ENCODE assay signal across 11 cellular contexts in the genomic region with DNA sequence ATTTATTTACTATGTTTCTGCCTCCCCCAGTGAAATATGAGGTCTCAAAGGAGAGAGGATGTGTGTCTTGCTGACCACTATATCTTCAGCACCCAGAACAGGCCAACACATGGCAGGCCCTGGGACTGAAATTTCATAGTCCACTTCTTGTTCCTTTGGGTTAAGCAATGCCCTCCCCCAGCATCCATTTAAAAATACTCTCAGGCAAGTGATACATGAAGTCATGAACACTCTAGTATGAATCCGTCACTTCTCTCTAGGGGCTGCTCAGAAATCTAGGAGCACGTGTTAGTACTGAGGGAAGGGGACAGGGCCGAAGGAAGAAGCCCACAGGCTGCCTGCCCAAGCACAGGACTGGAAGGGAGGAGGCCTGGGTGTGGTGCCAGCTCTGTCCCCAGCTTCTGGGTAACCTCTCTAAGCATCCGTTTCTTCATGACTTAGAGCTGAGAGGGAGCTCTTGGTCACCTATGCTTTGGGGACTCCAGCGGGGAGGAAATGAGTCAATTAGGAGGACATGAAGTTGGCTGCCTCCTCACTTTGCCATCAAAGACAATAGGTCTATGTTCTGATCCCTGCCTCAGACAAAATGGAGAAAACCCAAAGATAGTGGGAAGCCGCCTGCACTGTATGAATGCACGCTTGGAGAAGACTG.
DNase-seq lines count a peak whose midpoint lies in the region; ATAC-seq and TF ChIP-seq lines count a peak whose summit lies in the region.
"Had no signal": no experiment of that assay in that cellular context is flagged by ENCODE, and none has a peak within 500 bp of the region (broad histone marks: within the 10 kb centered on the region; RNA-seq: fewer than 3 reads in every experiment).

No MANE protein-coding gene starts in this region.

- TF ChIP-seq POLR2A in gastroesophageal sphincter (IDR thresholded peaks at IDR 0.05) (no peak), gastrocnemius medialis (IDR thresholded peaks at IDR 0.05) (peak in 1 of 2 donors; percentile 25)

- H3K4me1 ChIP-seq in gastroesophageal sphincter = peaks cover 0 to 64% (median 8%) of the 10 kb centered on the region in 3 donors
- H3K4me1 ChIP-seq in gastrocnemius medialis = peaks cover 39 to 44% of the 10 kb centered on the region in 2 donors
- H3K4me1 ChIP-seq in lower lobe of right lung = no peaks in the 10 kb centered on the region
- H3K4me1 ChIP-seq: Caco-2 had no signal

- no peak overlapping the region for H3K4me3 ChIP-seq in gastroesophageal sphincter
- H3K4me3 ChIP-seq in gastrocnemius medialis = no peak overlapping the region
- no peak overlapping the region for H3K4me3 ChIP-seq in lower lobe of right lung

- no peak for TF ChIP-seq EP300 in gastroesophageal sphincter (IDR thresholded peaks at IDR 0.05)

- DNase-seq in M059J (ENCODE audit: low read depth) (peak; percentile 44), gastrocnemius medialis (peak; percentile 53 to 68), lower lobe of right lung (no peak)
- no peak for DNase-seq in stimulated activated naive CD4-positive, alpha-beta T cell (lab: John Stamatoyannopoulos, UW)
- DNase-seq: Caco-2; CD8-positive, alpha-beta memory T cell; DND-41; GDM1; HCEC 1CT had no signal

- H3K27me3 ChIP-seq in gastroesophageal sphincter = no peaks in the 10 kb centered on the region
- no peaks in the 10 kb centered on the region for H3K27me3 ChIP-seq in gastrocnemius medialis
- H3K27me3 ChIP-seq in lower lobe of right lung (ENCODE audit: low read depth) = no peaks in the 10 kb centered on the region

- intact Hi-C loops in gastrocnemius medialis (cut with DNase I; ENCODE audit: low total_unique reads) (no loop called here), lower lobe of right lung (cut with DNase I) (no loop called here)

- TF ChIP-seq CTCF in gastroesophageal sphincter (IDR thresholded peaks at IDR 0.05) = no peak
- no peak for TF ChIP-seq CTCF in gastrocnemius medialis (IDR thresholded peaks at IDR 0.05 in 4 of 5, conservative IDR thresholded peaks at IDR 0.05 in 1 of 5)
- no peak for TF ChIP-seq CTCF in lower lobe of right lung (IDR thresholded peaks at IDR 0.05)

- in situ Hi-C loops in gastrocnemius medialis (cut with MboI; ENCODE audit: low sequenced_read_pairs in 4 of 4) = no loop called here

- no peaks in the 10 kb centered on the region for H3K36me3 ChIP-seq in gastroesophageal sphincter
- no peaks in the 10 kb centered on the region for H3K36me3 ChIP-seq in gastrocnemius medialis
- no peaks in the 10 kb centered on the region for H3K36me3 ChIP-seq in lower lobe of right lung

- H3K9me3 ChIP-seq in gastroesophageal sphincter = no peaks in the 10 kb centered on the region
- no peaks in the 10 kb centered on the region for H3K9me3 ChIP-seq in gastrocnemius medialis
- no peaks in the 10 kb centered on the region for H3K9me3 ChIP-seq in lower lobe of right lung
- H3K9me3 ChIP-seq: Caco-2 had no signal

- H3K27ac ChIP-seq in gastroesophageal sphincter (peak overlapping the region in 3 of 4 donors; percentile 14 to 24 (median 18)), gastrocnemius medialis (peak overlapping the region; percentile 82 to 91 (median 88)), lower lobe of right lung (no peak overlapping the region)

- ATAC-seq in gastroesophageal sphincter (no peak), gastrocnemius medialis (peak; percentile 66 to 78), GM19324 (IDR thresholded peaks at IDR 0.05; ENCODE audit: low FRiP score, unreplicated experiment) (no peak), lower lobe of right lung (no peak)

- 89% methylated on average over 3 to 5 of the region's 7 CpGs for WGBS in gastroesophageal sphincter (ENCODE audit: low coverage in 1 of 2), 2 donors

Comparison
In these comparisons a context has a peak if more than half of its experiments do, and no peak if none do; other contexts are left out.
1. DNase-seq: peak in M059J (single experiment) and gastrocnemius medialis (2 of 2); none in stimulated activated naive CD4-positive, alpha-beta T cell (0 of 6) and lower lobe of right lung (single experiment).
2. ATAC-seq: peak in gastrocnemius medialis (2 of 2); none in gastroesophageal sphincter (single experiment), GM19324 (single experiment) and lower lobe of right lung (0 of 2).